In the genomic region with DNA sequence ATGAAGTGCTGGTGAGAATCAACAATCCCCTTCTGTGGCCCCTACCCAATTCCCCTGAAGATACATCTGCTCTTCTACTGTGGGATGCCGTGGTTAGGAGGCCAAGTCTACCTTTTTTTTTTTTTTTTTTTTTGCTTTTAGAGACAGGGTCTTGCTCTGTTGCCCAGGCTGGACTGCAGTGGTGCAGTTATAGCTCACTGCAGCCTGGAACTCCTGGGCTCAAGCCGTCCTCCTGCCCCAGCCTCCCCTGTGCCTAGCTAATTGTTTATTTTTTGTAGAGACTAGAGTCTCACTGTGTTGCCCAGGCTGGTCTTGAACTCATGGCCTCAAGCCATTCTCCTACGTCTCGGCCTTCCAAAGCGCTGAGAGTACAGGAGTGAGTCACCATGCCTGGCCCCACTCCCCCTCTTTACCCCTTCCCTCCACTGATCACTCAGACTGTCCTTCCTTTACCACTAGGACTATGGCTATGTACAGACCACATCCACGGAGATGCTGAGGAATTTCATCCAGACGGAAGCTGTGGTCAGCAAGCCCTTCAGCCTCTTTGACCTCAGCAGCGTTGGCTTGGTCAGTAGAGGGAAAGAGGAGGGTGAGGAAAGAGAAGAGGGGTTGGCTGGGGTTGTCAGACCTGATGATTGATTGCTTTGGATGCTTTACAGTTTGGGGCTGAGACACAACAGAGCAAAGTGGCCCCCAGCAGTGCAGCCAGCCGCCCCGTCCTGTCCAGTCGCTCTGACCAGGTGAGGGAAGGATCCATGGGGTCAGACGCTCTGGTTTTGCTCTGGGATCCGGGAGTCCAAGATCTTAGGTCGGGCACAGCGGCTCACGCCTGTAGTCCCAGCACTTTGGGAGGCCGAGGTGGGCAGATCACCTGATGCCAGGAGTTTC, we compare ENCODE assay signal across 11 cellular contexts. TPM values are rescaled to one million over a fixed set of nuclear protein-coding genes. Genes with fewer than 3 reads are reported as not detected.
DNase-seq lines count a peak whose midpoint lies in the region; ATAC-seq and TF ChIP-seq lines count a peak whose summit lies in the region.
"Had no signal": no experiment of that assay in that cellular context is flagged by ENCODE, and none has a peak within 500 bp of the region (broad histone marks: within the 10 kb centered on the region; RNA-seq: fewer than 3 reads in every experiment).

No MANE protein-coding gene starts in this region.

- H3K4me1 ChIP-seq in HUES64 (ENCODE audit: insufficient read depth, low read length), result peaks cover 11% of the 10 kb centered on the region
- H3K4me1 ChIP-seq: testis had no signal

- no peaks in the 10 kb centered on the region for H3K27me3 Mint-ChIP-seq in naive B cell

- peaks cover 6 to 16% of the 10 kb centered on the region in 2 donors for H3K36me3 Mint-ChIP-seq in naive B cell

- H3K4me3 Mint-ChIP-seq in naive B cell, result peak overlapping the region; percentile 85 to 98 (median 96)

- no peak overlapping the region for H3K9ac ChIP-seq in HUES64 (ENCODE audit: low read depth, low read length)

- H3K9me3 ChIP-seq in HUES64 (ENCODE audit: insufficient read depth, low read depth, low read length), result no peaks in the 10 kb centered on the region
- H3K9me3 ChIP-seq: testis had no signal

- TF ChIP-seq CTCF in C4-2B (conservative IDR thresholded peaks at IDR 0.05), result no peak
- no peak for TF ChIP-seq CTCF in GM20000 (IDR thresholded peaks at IDR 0.05; ENCODE audit: extremely low read depth, missing control alignments)

- peak overlapping the region; percentile 96 for H3K4me3 ChIP-seq in HUES64 (ENCODE audit: low read length)

- 92% methylated on average over 17 of the region's 17 CpGs for WGBS in HUES64

- DNase-seq in amniotic epithelial cell (ENCODE audit: low read depth), result peak; percentile 100
- DNase-seq in naive B cell, result no peak
- no peak for DNase-seq in NCI-H2107 (lab: John Stamatoyannopoulos, UW)
- no peak for DNase-seq in activated effector memory CD4-positive, alpha-beta T cell treated with anti-CD3 and anti-CD28 coated beads, Interleukin-2, amount 50 U/mL, for 16 hours
- DNase-seq in NCI-H2107 treated with DMSO at 0.1 percent for 48 hours (lab: John Stamatoyannopoulos, UW; ENCODE audit: unreplicated experiment), result no peak
- no peak for DNase-seq in GM20000 (ENCODE audit: low spot score)
- DNase-seq: NCI-H2029, right cardiac atrium, testis had no signal

- H3K4me1 Mint-ChIP-seq in naive B cell, result peaks cover 29 to 46% (median 34%) of the 10 kb centered on the region in 3 donors

- no peak for ATAC-seq in naive B cell (ENCODE audit: low read depth in 2 of 2)
- ATAC-seq: right cardiac atrium had no signal

- H3K27ac ChIP-seq in C4-2B, result peak overlapping the region; percentile 97
- no peak overlapping the region for H3K27ac ChIP-seq in HUES64 (ENCODE audit: low read depth, low read length)

- H3K27me3 ChIP-seq in HUES64 (ENCODE audit: insufficient read depth, low read length), result no peaks in the 10 kb centered on the region
- H3K27me3 ChIP-seq: testis had no signal

- peaks cover 56% of the 10 kb centered on the region for H3K36me3 ChIP-seq in HUES64 (ENCODE audit: insufficient read depth, low read length)

- H3K9me3 Mint-ChIP-seq in naive B cell, result no peaks in the 10 kb centered on the region

- peak overlapping the region in 4 of 6 donors; percentile 16 to 98 (median 82) for H3K27ac Mint-ChIP-seq in naive B cell

RNA-seq across cellular contexts. Expression of a gene that starts 1.8 kb away (rescaled TPM):
- polyA plus RNA-seq in HUES64 (2013, experiment 1 of 2), result 14.9 TPM
- polyA plus RNA-seq in HUES64 (2013, experiment 2 of 2), result 11.3 TPM
- 1 to 10 TPM; 3.3 to 6.8 (median 5.6) TPM for polyA plus RNA-seq in naive B cell (ENCODE audit: low read depth in 6 of 6)

RNA-seq across cellular contexts. Expression of a gene that starts 2.0 kb away (rescaled TPM):
- 226 TPM for polyA plus RNA-seq in HUES64 (2013, experiment 1 of 2)
- 205 TPM for polyA plus RNA-seq in HUES64 (2013, experiment 2 of 2)
- 10 to 100 TPM; 39.0 to 59.9 (median 47.1) TPM for polyA plus RNA-seq in naive B cell (ENCODE audit: low read depth in 6 of 6)

RNA-seq across cellular contexts. Expression of a gene that starts 14.4 kb away (rescaled TPM):
- 89.7 TPM for polyA plus RNA-seq in HUES64 (2013, experiment 1 of 2)
- polyA plus RNA-seq in HUES64 (2013, experiment 2 of 2), result 91.2 TPM
- 100 to 1,000 TPM; 109 to 249 (median 128) TPM for polyA plus RNA-seq in naive B cell (ENCODE audit: low read depth in 6 of 6)

RNA-seq across cellular contexts. Expression of a gene that starts 16.0 kb away (rescaled TPM):
- 54.7 TPM for polyA plus RNA-seq in HUES64 (2013, experiment 1 of 2)
- 68.6 TPM for polyA plus RNA-seq in HUES64 (2013, experiment 2 of 2)
- 10 to 100 TPM; 16.8 to 32.2 (median 21.6) TPM for polyA plus RNA-seq in naive B cell (ENCODE audit: low read depth in 6 of 6)

RNA-seq across cellular contexts. Expression of a gene that starts 16.2 kb away (rescaled TPM):
- polyA plus RNA-seq in HUES64 (2013, experiment 1 of 2), result 10.8 TPM
- polyA plus RNA-seq in HUES64 (2013, experiment 2 of 2), result 13.5 TPM
- 1 to 10 TPM in 5 of 6 donors, not detected in 1; 4.9 to 8.6 (median 5.8) TPM for polyA plus RNA-seq in naive B cell (ENCODE audit: low read depth in 6 of 6)
